Comparison of ENCODE assay signal across 17 cellular contexts in the genomic region with DNA sequence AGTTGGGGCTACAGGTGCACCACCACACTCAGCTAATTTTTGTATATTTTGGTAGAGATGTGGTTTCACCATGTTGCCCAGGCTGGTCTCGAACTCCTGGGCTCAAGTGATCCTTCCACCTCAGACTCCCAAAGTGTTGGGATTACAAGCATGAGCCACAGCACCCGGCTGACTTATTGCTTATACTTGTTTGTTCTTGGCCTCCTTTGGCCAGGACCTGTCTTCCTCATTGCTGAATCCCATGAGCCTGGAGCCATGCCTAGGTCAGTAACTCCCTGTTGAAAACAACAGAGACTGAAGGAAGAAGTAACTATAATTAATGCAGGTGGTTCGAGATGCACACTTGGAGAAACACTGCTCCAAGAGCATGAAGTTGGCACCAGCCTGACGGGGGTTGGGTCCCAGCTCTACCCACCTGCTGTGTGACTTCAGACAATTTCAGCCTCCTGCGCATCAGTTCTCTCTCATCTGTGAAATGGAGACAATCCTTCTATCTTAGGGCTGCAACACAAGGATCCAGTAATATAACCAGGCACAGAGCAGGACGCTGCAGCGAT. TPM values are rescaled to one million over a fixed set of nuclear protein-coding genes. Genes with fewer than 3 reads are reported as not detected.
DNase-seq lines count a peak whose midpoint lies in the region; ATAC-seq and TF ChIP-seq lines count a peak whose summit lies in the region.
"Had no signal": no experiment of that assay in that cellular context is flagged by ENCODE, and none has a peak within 500 bp of the region (broad histone marks: within the 10 kb centered on the region; RNA-seq: fewer than 3 reads in every experiment).

No MANE protein-coding gene starts in this region.

- H3K27ac Mint-ChIP-seq in stimulated activated memory B cell treated with anti-CD40 and anti-IgM and Interleukin-4, amounts not matched to agents 10 μg/mL and 1 μg/mL and 100 μg/mL, for 72 hours, result no peak overlapping the region
- H3K27ac Mint-ChIP-seq: activated CD4-positive, alpha-beta T cell treated with anti-CD3 and anti-CD28 coated beads, Interleukin-2, amount 10 ng/mL, durations not matched to agents 7 days and 5 days; B cell; stimulated activated naive CD8-positive, alpha-beta T cell treated with anti-CD3 and anti-CD28 coated beads, Interleukin-15, amount 100 ng/mL, for 72 hours had no signal

- intact Hi-C loops in prostate gland (cut with DNase I), result loop anchor here (2.0 to 5.0 kb wide), 3 partner anchors 40 to 309 kb away; no protein-coding TSS in a partner anchor

- peaks cover 55% of the 10 kb centered on the region for H3K27me3 Mint-ChIP-seq in stimulated activated memory B cell treated with anti-CD40 and anti-IgM and Interleukin-4, amounts not matched to agents 10 μg/mL and 1 μg/mL and 100 μg/mL, for 72 hours

- no peaks in the 10 kb centered on the region for H3K27me3 ChIP-seq in prostate gland (replicated peaks; ENCODE audit: insufficient read depth)

- H3K36me3 Mint-ChIP-seq in stimulated activated memory B cell treated with anti-CD40 and anti-IgM and Interleukin-4, amounts not matched to agents 10 μg/mL and 1 μg/mL and 100 μg/mL, for 72 hours, result no peaks in the 10 kb centered on the region

- no peaks in the 10 kb centered on the region for H3K9me3 ChIP-seq in prostate gland
- H3K9me3 ChIP-seq: heart left ventricle, mucosa of descending colon, pancreas had no signal

- H3K27ac ChIP-seq in RWPE1, result peak overlapping the region; percentile 80
- H3K27ac ChIP-seq in prostate gland, result peak overlapping the region; percentile 39 to 40

- peaks cover 30% of the 10 kb centered on the region for H3K4me1 Mint-ChIP-seq in stimulated activated memory B cell treated with anti-CD40 and anti-IgM and Interleukin-4, amounts not matched to agents 10 μg/mL and 1 μg/mL and 100 μg/mL, for 72 hours

- no peak for ATAC-seq in GM21528 (IDR thresholded peaks at IDR 0.05; ENCODE audit: low FRiP score, unreplicated experiment)
- no peak for ATAC-seq in GM18870 (IDR thresholded peaks at IDR 0.05; ENCODE audit: unreplicated experiment)
- ATAC-seq in stimulated activated memory B cell treated with anti-CD40 and anti-IgM and Interleukin-4, amounts not matched to agents 10 μg/mL and 1 μg/mL and 100 μg/mL, for 72 hours, result no peak
- ATAC-seq: activated T-cell treated with anti-CD3 and anti-CD28 coated beads, Interleukin-2, amount 50 U/mL, for 4 hours; heart left ventricle; stimulated activated naive CD8-positive, alpha-beta T cell treated with anti-CD3 and anti-CD28 coated beads, Interleukin-15, amount 100 ng/mL, for 72 hours had no signal

- TF ChIP-seq CTCF in RWPE1 (conservative IDR thresholded peaks at IDR 0.05; ENCODE audit: low read depth) (no peak), epithelial cell of proximal tubule (conservative IDR thresholded peaks at IDR 0.05; ENCODE audit: low read depth, low read length) (no peak), prostate gland (IDR thresholded peaks at IDR 0.05) (no peak)

- H3K4me3 ChIP-seq in epithelial cell of proximal tubule (ENCODE audit: low read depth, low read length) (peak overlapping the region; percentile 22), prostate gland (no peak overlapping the region)
- H3K4me3 ChIP-seq: heart left ventricle, mucosa of descending colon, pancreas had no signal

- 19% methylated on average over 7 of the region's 7 CpGs for WGBS in prostate gland

- no peak overlapping the region for H3K4me3 Mint-ChIP-seq in stimulated activated memory B cell treated with anti-CD40 and anti-IgM and Interleukin-4, amounts not matched to agents 10 μg/mL and 1 μg/mL and 100 μg/mL, for 72 hours
- H3K4me3 Mint-ChIP-seq: activated CD4-positive, alpha-beta T cell treated with anti-CD3 and anti-CD28 coated beads, Interleukin-2, amount 10 ng/mL, durations not matched to agents 7 days and 5 days; activated T-cell treated with anti-CD3 and anti-CD28 coated beads, Interleukin-2, amount 50 U/mL, for 4 hours; B cell; stimulated activated naive CD8-positive, alpha-beta T cell treated with anti-CD3 and anti-CD28 coated beads, Interleukin-15, amount 100 ng/mL, for 72 hours had no signal

- no peaks in the 10 kb centered on the region for H3K9me3 Mint-ChIP-seq in stimulated activated memory B cell treated with anti-CD40 and anti-IgM and Interleukin-4, amounts not matched to agents 10 μg/mL and 1 μg/mL and 100 μg/mL, for 72 hours
- H3K9me3 Mint-ChIP-seq: activated CD4-positive, alpha-beta T cell treated with anti-CD3 and anti-CD28 coated beads, Interleukin-2, amount 10 ng/mL, durations not matched to agents 7 days and 5 days; activated T-cell treated with anti-CD3 and anti-CD28 coated beads, Interleukin-2, amount 50 U/mL, for 4 hours; stimulated activated naive CD8-positive, alpha-beta T cell treated with anti-CD3 and anti-CD28 coated beads, Interleukin-15, amount 100 ng/mL, for 72 hours had no signal

- CTCF ChIA-PET in RWPE1 (lab: Yijun Ruan, JAX), result interaction anchor here (1.6 kb wide), 1 partner anchor 532 kb away, joined by 5 read pairs; no protein-coding TSS in a partner anchor

- no peaks in the 10 kb centered on the region for H3K36me3 ChIP-seq in prostate gland
- H3K36me3 ChIP-seq: heart left ventricle, pancreas had no signal

- POLR2A ChIA-PET in RWPE1 (lab: Yijun Ruan, JAX; ENCODE audit: low non-redundant PET), result no interaction called here

- H3K4me1 ChIP-seq in prostate gland (replicated peaks), result no peaks in the 10 kb centered on the region
- H3K4me1 ChIP-seq: pancreas had no signal

- no peak for TF ChIP-seq POLR2A in prostate gland (IDR thresholded peaks at IDR 0.05)

- DNase-seq in DMS53 treated with DMSO at 0.1 percent for 48 hours (lab: John Stamatoyannopoulos, UW; ENCODE audit: unreplicated experiment), result peak; percentile 42
- no peak for DNase-seq in RWPE1 (ENCODE audit: low spot score)
- no peak for DNase-seq in epithelial cell of proximal tubule (ENCODE audit: low read depth)
- DNase-seq in prostate gland (ENCODE audit: low spot score), result peak; percentile 74
- DNase-seq in OCI-M1 (lab: John Stamatoyannopoulos, UW), result no peak
- DNase-seq: activated CD4-positive, alpha-beta T cell treated with anti-CD3 and anti-CD28 coated beads, Interleukin-2, amount 10 ng/mL, durations not matched to agents 7 days and 5 days; activated T-cell treated with anti-CD3 and anti-CD28 coated beads, Interleukin-2, amount 50 U/mL, for 4 hours; erythroblast; KG1; stimulated activated naive CD8-positive, alpha-beta T cell treated with anti-CD3 and anti-CD28 coated beads, Interleukin-15, amount 100 ng/mL, for 72 hours had no signal

RNA-seq across cellular contexts. Expression of gene CPN2, which starts 38.9 kb away (rescaled TPM):
- total RNA-seq in epithelial cell of proximal tubule (not detected in 2 replicates), prostate gland (1 to 10 TPM in 1 of 2 donors, not detected in 1; 1.3 TPM)
- total RNA-seq: activated CD4-positive, alpha-beta T cell treated with anti-CD3 and anti-CD28 coated beads, Interleukin-2, amount 10 ng/mL, durations not matched to agents 7 days and 5 days; B cell had no signal

RNA-seq across cellular contexts. Expression of gene LRRC15, which starts 57.3 kb away (rescaled TPM):
- total RNA-seq in epithelial cell of proximal tubule (not detected in 2 replicates), prostate gland (1 to 10 TPM in 1 of 2 donors, not detected in 1; 1.1 TPM)
- total RNA-seq: activated CD4-positive, alpha-beta T cell treated with anti-CD3 and anti-CD28 coated beads, Interleukin-2, amount 10 ng/mL, durations not matched to agents 7 days and 5 days; activated T-cell treated with anti-CD3 and anti-CD28 coated beads, Interleukin-2, amount 50 U/mL, for 4 hours; B cell had no signal

Comparison
In these comparisons a context has a peak if more than half of its experiments do, and no peak if none do; other contexts are left out.
1. DNase-seq: peak in DMS53 treated with DMSO at 0.1 percent for 48 hours (single experiment) and prostate gland (single experiment); none in RWPE1 (single experiment), epithelial cell of proximal tubule (single experiment) and OCI-M1 (single experiment).